1 cellular context compared by ENCODE assay signal in genomic region chr11:104956528-104956927, GRCh38.
TF ChIP-seq lines count a peak whose summit lies in the region.

No MANE protein-coding gene starts in this region.

TF ChIP-seq in HepG2, 621 proteins besides CTCF, POLR2A, EP300 and RAD21 (continued from another document and continues in another):
- TF ChIP-seq AKNA (CRISPR knock-in tag; IDR thresholded peaks at IDR 0.05; ENCODE audit: borderline replicate concordance) (no peak), REL (CRISPR knock-in tag; conservative IDR thresholded peaks at IDR 0.05) (no peak), ZFX (CRISPR knock-in tag; IDR thresholded peaks at IDR 0.05; ENCODE audit: low read depth) (no peak), NR2C2 (CRISPR knock-in tag; IDR thresholded peaks at IDR 0.05; ENCODE audit: borderline replicate concordance) (no peak), HMGXB4 (CRISPR knock-in tag; IDR thresholded peaks at IDR 0.05; ENCODE audit: borderline replicate concordance in 1 of 2, low read depth in 1 of 2) (no peak), ZSCAN25 (CRISPR knock-in tag; IDR thresholded peaks at IDR 0.05) (no peak), HMG20A (CRISPR knock-in tag; IDR thresholded peaks at IDR 0.05; ENCODE audit: borderline replicate concordance) (peak; percentile 63; the same call in 1 of the 2 replicates), ZBTB8A (CRISPR knock-in tag; IDR thresholded peaks at IDR 0.05; ENCODE audit: borderline replicate concordance, low read depth) (no peak), ZFAT (CRISPR knock-in tag; conservative IDR thresholded peaks at IDR 0.05) (no peak), RXRB (CRISPR knock-in tag; IDR thresholded peaks at IDR 0.05; ENCODE audit: borderline replicate concordance) (0 out of 2 replicates have a peak, but pooled peaks have one; percentile 26), NONO (IDR thresholded peaks at IDR 0.05) (no peak), NONO (CRISPR knock-in tag; conservative IDR thresholded peaks at IDR 0.05) (0 out of 2 replicates have a peak, but pooled peaks have one; percentile 44), E2F5 (CRISPR knock-in tag; conservative IDR thresholded peaks at IDR 0.05) (no peak), ZNF713 (CRISPR knock-in tag; IDR thresholded peaks at IDR 0.05) (no peak), ZNF441 (CRISPR knock-in tag; IDR thresholded peaks at IDR 0.05; ENCODE audit: borderline replicate concordance) (no peak), GFI1 (CRISPR knock-in tag; IDR thresholded peaks at IDR 0.05; ENCODE audit: borderline replicate concordance) (peak; percentile 50; the same call in 1 of the 2 replicates), KLF9 (CRISPR knock-in tag; IDR thresholded peaks at IDR 0.05; ENCODE audit: low read depth) (no peak), KLF16 (CRISPR knock-in tag; IDR thresholded peaks at IDR 0.05) (peak in 1 of 2 experiments; percentile 53; a peak in 2 of 4 replicates), ATF2 (CRISPR knock-in tag; IDR thresholded peaks at IDR 0.05) (peak; percentile 58; the same call in 1 of the 2 replicates), ARID3A (IDR thresholded peaks at IDR 0.05; ENCODE audit: low read depth, low read length) (peak; percentile 55; the same call in 1 of the 2 replicates), POLR2G (IDR thresholded peaks at IDR 0.05; ENCODE audit: low read depth, low read length) (no peak), NFYC (CRISPR knock-in tag; IDR thresholded peaks at IDR 0.05) (no peak), FOSL2 (CRISPR knock-in tag; IDR thresholded peaks at IDR 0.05) (peak; percentile 73), FOXJ3 (CRISPR knock-in tag; IDR thresholded peaks at IDR 0.05; ENCODE audit: borderline replicate concordance) (peak; percentile 59; the same call in 1 of the 2 replicates), TCF7 (IDR thresholded peaks at IDR 0.05; ENCODE audit: low read depth) (peak; percentile 48; the same call in 1 of the 2 replicates), HIVEP1 (CRISPR knock-in tag; IDR thresholded peaks at IDR 0.05) (no peak), ZNF12 (CRISPR knock-in tag; IDR thresholded peaks at IDR 0.05) (peak; percentile 66; the same call in 1 of the 2 replicates), ZNF790 (CRISPR knock-in tag; IDR thresholded peaks at IDR 0.05; ENCODE audit: borderline replicate concordance) (no peak), BCL6 (CRISPR knock-in tag; IDR thresholded peaks at IDR 0.05) (peak; percentile 58; the same call in 1 of the 2 replicates), IKZF5 (CRISPR knock-in tag; IDR thresholded peaks at IDR 0.05) (no peak), TBX3 (IDR thresholded peaks at IDR 0.05; ENCODE audit: borderline replicate concordance) (no peak), MIXL1 (CRISPR knock-in tag; IDR thresholded peaks at IDR 0.05) (no peak), CSRNP2 (CRISPR knock-in tag; conservative IDR thresholded peaks at IDR 0.05; ENCODE audit: low read depth) (no peak), RARA (CRISPR knock-in tag; IDR thresholded peaks at IDR 0.05) (0 out of 2 replicates have a peak, but pooled peaks have one; percentile 10), HDAC2 (CRISPR knock-in tag; IDR thresholded peaks at IDR 0.05) (peak; percentile 70; the same call in 1 of the 2 replicates), POGZ (CRISPR knock-in tag; IDR thresholded peaks at IDR 0.05) (peak; percentile 61; the same call in 1 of the 2 replicates), HNF1A (IDR thresholded peaks at IDR 0.05; ENCODE audit: low read depth) (no peak), HNF1A (CRISPR knock-in tag; IDR thresholded peaks at IDR 0.05; ENCODE audit: borderline replicate concordance) (no peak), ZNF782 (CRISPR knock-in tag; IDR thresholded peaks at IDR 0.05; ENCODE audit: borderline replicate concordance) (no peak), ONECUT2 (CRISPR knock-in tag; IDR thresholded peaks at IDR 0.05) (no peak), U2AF2 (IDR thresholded peaks at IDR 0.05; ENCODE audit: low read depth, low read length) (no peak), ZSCAN22 (CRISPR knock-in tag; IDR thresholded peaks at IDR 0.05) (no peak), ZEB1 (IDR thresholded peaks at IDR 0.05; ENCODE audit: insufficient replicate concordance, low read depth) (peak; percentile 90), ZNF251 (CRISPR knock-in tag; IDR thresholded peaks at IDR 0.05) (no peak), ZNF446 (CRISPR knock-in tag; IDR thresholded peaks at IDR 0.05) (no peak), MLX (CRISPR knock-in tag; IDR thresholded peaks at IDR 0.05) (no peak), TEAD2 (CRISPR knock-in tag; IDR thresholded peaks at IDR 0.05) (no peak), KDM6A (CRISPR knock-in tag; IDR thresholded peaks at IDR 0.05; ENCODE audit: low read depth) (no peak), NFKBIZ (CRISPR knock-in tag; IDR thresholded peaks at IDR 0.05) (0 out of 2 replicates have a peak, but pooled peaks have one; percentile 61), ZNF788 (CRISPR knock-in tag; IDR thresholded peaks at IDR 0.05; ENCODE audit: borderline replicate concordance) (no peak)
